ENCODE assay signal across 8 cellular contexts in the genomic region with DNA sequence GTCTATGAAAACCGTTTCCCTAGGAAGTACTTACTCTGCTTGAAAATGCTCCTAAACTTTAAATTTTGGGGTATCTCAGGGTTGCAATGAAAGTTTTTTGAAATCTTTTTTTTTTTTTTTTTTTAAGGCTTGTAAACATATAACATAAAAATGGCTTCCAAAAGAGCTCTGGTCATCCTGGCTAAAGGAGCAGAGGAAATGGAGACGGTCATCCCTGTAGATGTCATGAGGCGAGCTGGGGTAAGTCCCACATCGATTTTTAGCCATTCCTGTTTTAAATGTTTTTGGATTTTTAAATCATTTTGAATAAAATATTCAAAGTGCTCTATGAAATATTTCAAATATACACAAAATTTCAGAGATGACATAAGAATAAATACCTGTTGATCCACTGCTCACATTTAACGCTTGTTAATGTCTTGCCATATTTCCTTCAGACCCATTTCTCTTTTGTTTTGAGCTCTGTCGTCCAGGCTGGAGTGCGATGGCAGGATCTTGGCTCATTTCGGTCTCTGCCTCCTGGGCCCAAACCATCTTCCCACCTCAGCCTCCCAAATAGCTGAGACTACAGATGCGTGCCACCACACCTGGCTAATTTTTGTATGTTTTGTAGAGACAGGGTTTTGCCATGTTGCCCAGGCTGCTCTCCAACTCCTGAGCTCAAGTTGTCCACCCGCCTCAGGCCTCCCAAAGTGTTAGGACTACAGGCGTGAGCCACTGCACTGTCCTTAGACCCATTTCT. TPM values are rescaled to one million over a fixed set of nuclear protein-coding genes. Genes with fewer than 3 reads are reported as not detected.
DNase-seq lines count a peak whose midpoint lies in the region; ATAC-seq and TF ChIP-seq lines count a peak whose summit lies in the region.

No MANE protein-coding gene starts in this region.

- POLR2A ChIA-PET in HCT116 (lab: Charles Lee): interaction anchor here (0.6 to 1.4 kb wide), 2 partner anchors 171 to 352 kb away, joined by 4 to 6 read pairs; no protein-coding TSS in a partner anchor

- H3K4me3 ChIP-seq in HCT116 (replicated peaks in 1 of 2; ENCODE audit: low read depth in 1 of 2, low read length in 2 of 2) (peak overlapping the region; percentile 69 to 79), adrenal gland (peak overlapping the region in 1 of 4 donors; percentile 72)

- no peak for TF ChIP-seq RAD21 in HCT116 (IDR thresholded peaks at IDR 0.05; ENCODE audit: low read depth)

- H4K20me1 ChIP-seq in HCT116 (ENCODE audit: insufficient read depth): peaks cover 5% of the 10 kb centered on the region; the same call in 1 of the 2 replicates

- peak overlapping the region; percentile 94 for H3K27ac Mint-ChIP-seq in memory B cell

- H3K9me3 ChIP-seq in HCT116 (ENCODE audit: control insufficient read depth in 1 of 2, insufficient read depth in 1 of 2, low read depth in 1 of 2, low read length in 2 of 2) (no peaks in the 10 kb centered on the region), adrenal gland (replicated peaks in 1 of 3) (no peaks in the 10 kb centered on the region)

- no peak for TF ChIP-seq CTCF in 22Rv1 (IDR thresholded peaks at IDR 0.05)
- TF ChIP-seq CTCF in HCT116 (IDR thresholded peaks at IDR 0.05 in 2 of 3, conservative IDR thresholded peaks at IDR 0.05 in 1 of 3; ENCODE audit: borderline replicate concordance in 1 of 3, insufficient read depth in 1 of 3, low read depth in 2 of 3, low read length in 2 of 3): no peak
- no peak for TF ChIP-seq CTCF in adrenal gland (IDR thresholded peaks at IDR 0.05)

- H3K36me3 Mint-ChIP-seq in memory B cell: peaks cover 18% of the 10 kb centered on the region

- no peaks in the 10 kb centered on the region for H3K9me3 Mint-ChIP-seq in memory B cell

- peak overlapping the region; percentile 89 for H3K9ac ChIP-seq in HCT116 (ENCODE audit: low read length)

- BruUV-seq in HCT116 (replicated peaks; lab: Mats Ljungman, UMichigan): no TSS peak

- peaks cover 76% of the 10 kb centered on the region for H3K79me2 ChIP-seq in HCT116 (ENCODE audit: insufficient read depth, low read length)

- RAD21 ChIA-PET in HCT116 (lab: Charles Lee; ENCODE audit: low non-redundant PET in 1 of 2, low total read pairs in 2 of 2, uncharacterized antibody in 2 of 2, unreplicated experiment in 2 of 2): no interaction called here

- WGBS in adrenal gland, 4 donors: 87 to 92% (median 92%) methylated on average over 11 of the region's 11 CpGs

- DNase-seq in HCT116 (ENCODE audit: low read depth, low spot score): no peak
- DNase-seq in adrenal gland: peak in 2 of 7 donors; percentile 5 to 52
- no peak for DNase-seq in memory B cell (ENCODE audit: low spot score in 2 of 2)
- no peak for DNase-seq in activated effector memory CD4-positive, alpha-beta T cell treated with Interleukin-2 at 50 U/mL for 16 hours
- no peak for DNase-seq in activated gamma-delta T cell treated with Interleukin-2 at 50 U/mL for 16 hours
- DNase-seq in NCI-H510A (lab: John Stamatoyannopoulos, UW): no peak

- H3K36me3 ChIP-seq in HCT116 (ENCODE audit: control insufficient read depth in 1 of 2, insufficient read depth in 2 of 2, low read length in 2 of 2) (peaks cover 30 to 44% of the 10 kb centered on the region in 2 experiments; a peak in 3 of 4 replicates), adrenal gland (replicated peaks in 1 of 2) (peaks cover 0 to 48% of the 10 kb centered on the region in 2 donors)

- peaks cover 15% of the 10 kb centered on the region for H3K4me1 Mint-ChIP-seq in memory B cell

- peak overlapping the region; percentile 88 for H3K4me2 ChIP-seq in HCT116 (ENCODE audit: low read length)

- H3K27me3 ChIP-seq in HCT116 (ENCODE audit: insufficient read depth, low read length): no peaks in the 10 kb centered on the region
- H3K27me3 ChIP-seq in adrenal gland: no peaks in the 10 kb centered on the region

- H3K9me2 ChIP-seq in HCT116 (ENCODE audit: insufficient read depth): no peaks in the 10 kb centered on the region

- H2AFZ ChIP-seq in HCT116 (ENCODE audit: low read depth, low read length, poor library complexity, severe bottlenecking): no peak overlapping the region

- peaks cover 2 to 16% of the 10 kb centered on the region in 2 experiments; a peak in 3 of 4 replicates for H3K4me1 ChIP-seq in HCT116 (ENCODE audit: control insufficient read depth in 1 of 2, insufficient read depth in 2 of 2, low read length in 2 of 2)
- peaks cover 12 to 44% of the 10 kb centered on the region in 2 donors for H3K4me1 ChIP-seq in adrenal gland (replicated peaks in 1 of 2)

- peak overlapping the region; percentile 87; the same call in 1 of the 2 replicates for H3K27ac ChIP-seq in 22Rv1
- peak overlapping the region; percentile 87; the same call in 1 of the 2 replicates for H3K27ac ChIP-seq in HCT116 (ENCODE audit: low read depth, low read length)
- peak overlapping the region in 3 of 5 donors; percentile 82 to 96 (median 94) for H3K27ac ChIP-seq in adrenal gland

- H3K4me3 Mint-ChIP-seq in memory B cell: peak overlapping the region; percentile 97

- CTCF ChIA-PET in HCT116 (lab: Charles Lee): interaction anchor here (1.2 to 1.3 kb wide), 2 partner anchors 293 to 295 kb away, joined by 3 to 4 read pairs; no protein-coding TSS in a partner anchor

- H3K27me3 Mint-ChIP-seq in memory B cell: no peaks in the 10 kb centered on the region

- no peak for ATAC-seq in HCT116
- ATAC-seq in memory B cell (ENCODE audit: low read depth): no peak
- no peak for ATAC-seq in HG02610 (IDR thresholded peaks at IDR 0.05; ENCODE audit: unreplicated experiment)

- intact Hi-C loops in HCT116 (cut with micrococcal nuclease): loop anchor here (5.0 kb wide), 2 partner anchors 181 to 296 kb away; a partner anchor contains a TSS
- intact Hi-C loops in adrenal gland (cut with DNase I): no loop called here

- TF ChIP-seq POLR2A in HCT116 (IDR thresholded peaks at IDR 0.05; ENCODE audit: borderline replicate concordance, extremely low read depth, insufficient read depth, insufficient read length) (no peak), adrenal gland (IDR thresholded peaks at IDR 0.05) (no peak)

TF ChIP-seq in HCT116, 20 proteins besides CTCF, POLR2A, EP300 and RAD21:
- no peak for TF ChIP-seq ZFX (IDR thresholded peaks at IDR 0.05)
- TF ChIP-seq EZH2phosphoT487 (IDR thresholded peaks at IDR 0.05; ENCODE audit: borderline replicate concordance): no peak
- TF ChIP-seq, protein P1, sequence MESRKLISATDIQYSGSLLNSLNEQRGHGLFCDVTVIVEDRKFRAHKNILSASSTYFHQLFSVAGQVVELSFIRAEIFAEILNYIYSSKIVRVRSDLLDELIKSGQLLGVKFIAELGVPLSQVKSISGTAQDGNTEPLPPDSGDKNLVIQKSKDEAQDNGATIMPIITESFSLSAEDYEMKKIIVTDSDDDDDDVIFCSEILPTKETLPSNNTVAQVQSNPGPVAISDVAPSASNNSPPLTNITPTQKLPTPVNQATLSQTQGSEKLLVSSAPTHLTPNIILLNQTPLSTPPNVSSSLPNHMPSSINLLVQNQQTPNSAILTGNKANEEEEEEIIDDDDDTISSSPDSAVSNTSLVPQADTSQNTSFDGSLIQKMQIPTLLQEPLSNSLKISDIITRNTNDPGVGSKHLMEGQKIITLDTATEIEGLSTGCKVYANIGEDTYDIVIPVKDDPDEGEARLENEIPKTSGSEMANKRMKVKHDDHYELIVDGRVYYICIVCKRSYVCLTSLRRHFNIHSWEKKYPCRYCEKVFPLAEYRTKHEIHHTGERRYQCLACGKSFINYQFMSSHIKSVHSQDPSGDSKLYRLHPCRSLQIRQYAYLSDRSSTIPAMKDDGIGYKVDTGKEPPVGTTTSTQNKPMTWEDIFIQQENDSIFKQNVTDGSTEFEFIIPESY (IDR thresholded peaks at IDR 0.05; ENCODE audit: extremely low read depth, insufficient replicate concordance, low read length): no peak
- TF ChIP-seq SIN3A (IDR thresholded peaks at IDR 0.05; ENCODE audit: low read depth): no peak

RNA-seq across cellular contexts. Expression of a gene that starts 1.3 kb away (rescaled TPM):
- total RNA-seq in HCT116 (2021; ENCODE audit: unreplicated experiment): 370 TPM
- polyA plus RNA-seq in HCT116 (2012): 294 and 378 TPM in 2 replicates
- 100 to 1,000 TPM; 266 to 478 (median 362) TPM for total RNA-seq in adrenal gland
- 100 to 1,000 TPM; 274 to 697 (median 537) TPM for polyA plus RNA-seq in adrenal gland

RNA-seq across cellular contexts. Expression of a gene that starts 22.2 kb away (rescaled TPM):
- total RNA-seq in HCT116 (2021; ENCODE audit: unreplicated experiment) (0.20 TPM), adrenal gland (under 1 TPM in 4 of 8 donors, not detected in 4; 0.11 to 0.83 (median 0.51) TPM)
- polyA plus RNA-seq in HCT116 (2012): 0.22 and 0.39 TPM in 2 replicates
- under 1 TPM; 0.03 to 0.15 (median 0.08) TPM for polyA plus RNA-seq in adrenal gland
